In genomic region chr20:6814945-6815344, GRCh38 we compare ENCODE assay signal across 19 cellular contexts. TPM values are rescaled to one million over a fixed set of nuclear protein-coding genes. Genes with fewer than 3 reads are reported as not detected.
DNase-seq lines count a peak whose midpoint lies in the region; ATAC-seq and TF ChIP-seq lines count a peak whose summit lies in the region.
"Had no signal": no experiment of that assay in that cellular context is flagged by ENCODE, and none has a peak within 500 bp of the region (broad histone marks: within the 10 kb centered on the region; RNA-seq: fewer than 3 reads in every experiment).

No MANE protein-coding gene starts in this region.

- no peak overlapping the region for H2AFZ ChIP-seq in GM23338

- peak overlapping the region; percentile 30 for H3K4me2 ChIP-seq in GM23338
- H3K4me2 ChIP-seq: A549 had no signal

- DNase-seq in GM23338 (ENCODE audit: low spot score) = peak; percentile 45
- DNase-seq in endodermal cell = no peak
- DNase-seq in vagina (ENCODE audit: extremely low spot score in 2 of 2) = no peak
- no peak for DNase-seq in Peyer's patch
- DNase-seq in stimulated activated effector memory CD8-positive, alpha-beta T cell treated with anti-CD3 and anti-CD28 coated beads, Interleukin-12 subunit alpha, Interleukin-12 subunit beta, amount 100 ng/mL, for 72 hours (ENCODE audit: low spot score in 2 of 2) = no peak
- DNase-seq in posterior vena cava (ENCODE audit: low spot score) = no peak
- DNase-seq: AML-193; CD4-positive, alpha-beta T cell; DMS153; DMS79; GDM1; KBM-7 had no signal

- ATAC-seq in GM23338 = peak; percentile 54
- no peak for ATAC-seq in stimulated activated effector memory CD8-positive, alpha-beta T cell treated with anti-CD3 and anti-CD28 coated beads, Interleukin-12 subunit alpha, Interleukin-12 subunit beta, amount 100 ng/mL, for 72 hours
- ATAC-seq: A549, HepG2 had no signal

- H3K9me3 Mint-ChIP-seq in GM23338 = no peaks in the 10 kb centered on the region; the same call in 2 of the 3 replicates
- H3K9me3 Mint-ChIP-seq in endodermal cell = peaks cover 4% of the 10 kb centered on the region
- peaks cover 4% of the 10 kb centered on the region for H3K9me3 Mint-ChIP-seq in stimulated activated effector memory CD8-positive, alpha-beta T cell treated with anti-CD3 and anti-CD28 coated beads, Interleukin-12 subunit alpha, Interleukin-12 subunit beta, amount 100 ng/mL, for 72 hours

- H3K27ac ChIP-seq in GM23338 (ENCODE audit: low read depth) (no peak overlapping the region), HUES48 (ENCODE audit: low read depth, low read length) (peak overlapping the region; percentile 87), endodermal cell (ENCODE audit: low read depth, low read length) (no peak overlapping the region), iPS-20b (ENCODE audit: low read length) (no peak overlapping the region), vagina (no peak overlapping the region), Peyer's patch (no peak overlapping the region)
- H3K27ac ChIP-seq: 22Rv1, A549, C4-2B had no signal

- no peaks in the 10 kb centered on the region for H3K9me2 ChIP-seq in GM23338 (ENCODE audit: insufficient read depth)

- TF ChIP-seq POLR2A in vagina (IDR thresholded peaks at IDR 0.05) = no peak
- TF ChIP-seq POLR2A in Peyer's patch (IDR thresholded peaks at IDR 0.05) = no peak

- H3K79me2 ChIP-seq in GM23338 (replicated peaks; ENCODE audit: insufficient read depth) = no peaks in the 10 kb centered on the region

- H3K4me3 ChIP-seq in GM23338 (no peak overlapping the region; the same call in 1 of the 2 replicates), HUES48 (ENCODE audit: low read depth, low read length) (peak overlapping the region; percentile 26; the same call in 1 of the 2 replicates), endodermal cell (ENCODE audit: low read length) (no peak overlapping the region), iPS-20b (ENCODE audit: low read length) (peak overlapping the region; percentile 17; the same call in 1 of the 2 replicates), vagina (no peak overlapping the region), Peyer's patch (no peak overlapping the region)
- H3K4me3 ChIP-seq: A549 had no signal

- peaks cover 3% of the 10 kb centered on the region for H3K27me3 Mint-ChIP-seq in GM23338 (ENCODE audit: insufficient read depth, low read depth, poor library complexity)
- no peaks in the 10 kb centered on the region for H3K27me3 Mint-ChIP-seq in endodermal cell (ENCODE audit: insufficient read depth)
- H3K27me3 Mint-ChIP-seq: CD4-positive, alpha-beta T cell; IgD-negative memory B cell had no signal

- no peaks in the 10 kb centered on the region for H3F3A ChIP-seq in GM23338 (replicated peaks; ENCODE audit: low read depth)

- H3K4me3 Mint-ChIP-seq in GM23338 (peak overlapping the region; percentile 38; the same call in 1 of the 3 replicates), endodermal cell (peak overlapping the region; percentile 9)
- no peak overlapping the region for H3K4me3 Mint-ChIP-seq in stimulated activated effector memory CD8-positive, alpha-beta T cell treated with anti-CD3 and anti-CD28 coated beads, Interleukin-12 subunit alpha, Interleukin-12 subunit beta, amount 100 ng/mL, for 72 hours
- H3K4me3 Mint-ChIP-seq: CD4-positive, alpha-beta T cell; IgD-negative memory B cell had no signal

- no peaks in the 10 kb centered on the region for H4K20me1 ChIP-seq in GM23338 (replicated peaks; ENCODE audit: insufficient read depth)

- WGBS in endodermal cell (ENCODE audit: insufficient coverage in 1 of 2, insufficient read length in 1 of 2), 2 experiments = 0 to 38% methylated on average over 1 to 4 of the region's 4 CpGs

- H3K36me3 Mint-ChIP-seq in GM23338 (ENCODE audit: low read depth) = peaks cover 2% of the 10 kb centered on the region; the same call in 1 of the 3 replicates
- no peaks in the 10 kb centered on the region for H3K36me3 Mint-ChIP-seq in endodermal cell (ENCODE audit: low read depth)
- no peaks in the 10 kb centered on the region for H3K36me3 Mint-ChIP-seq in stimulated activated effector memory CD8-positive, alpha-beta T cell treated with anti-CD3 and anti-CD28 coated beads, Interleukin-12 subunit alpha, Interleukin-12 subunit beta, amount 100 ng/mL, for 72 hours
- H3K36me3 Mint-ChIP-seq: IgD-negative memory B cell had no signal

- H3K4me1 ChIP-seq in GM23338 (ENCODE audit: insufficient read depth) = peaks cover 28% of the 10 kb centered on the region
- peaks cover 59% of the 10 kb centered on the region for H3K4me1 ChIP-seq in HUES48 (ENCODE audit: control insufficient read depth, insufficient read depth, low read length)
- H3K4me1 ChIP-seq in endodermal cell (ENCODE audit: control insufficient read depth, insufficient read depth, low read length) = peaks cover 24% of the 10 kb centered on the region
- peaks cover 42% of the 10 kb centered on the region for H3K4me1 ChIP-seq in iPS-20b (ENCODE audit: insufficient read depth, low read length)
- no peaks in the 10 kb centered on the region for H3K4me1 ChIP-seq in vagina
- no peaks in the 10 kb centered on the region for H3K4me1 ChIP-seq in Peyer's patch
- H3K4me1 ChIP-seq: A549 had no signal

- H3K9ac ChIP-seq in HUES48 (ENCODE audit: low read depth, low read length) (no peak overlapping the region), endodermal cell (ENCODE audit: extremely low read depth, low read length, poor library complexity, severe bottlenecking) (no peak overlapping the region), iPS-20b (ENCODE audit: low read depth, low read length) (no peak overlapping the region)

- peaks cover 50% of the 10 kb centered on the region for H3K4me1 Mint-ChIP-seq in GM23338
- H3K4me1 Mint-ChIP-seq in endodermal cell = peaks cover 48% of the 10 kb centered on the region
- no peaks in the 10 kb centered on the region for H3K4me1 Mint-ChIP-seq in stimulated activated effector memory CD8-positive, alpha-beta T cell treated with anti-CD3 and anti-CD28 coated beads, Interleukin-12 subunit alpha, Interleukin-12 subunit beta, amount 100 ng/mL, for 72 hours
- H3K4me1 Mint-ChIP-seq: IgD-negative memory B cell had no signal

- H3K36me3 ChIP-seq in GM23338 (ENCODE audit: insufficient read depth) (no peaks in the 10 kb centered on the region), HUES48 (ENCODE audit: control insufficient read depth, insufficient read depth, low read length) (no peaks in the 10 kb centered on the region), endodermal cell (ENCODE audit: control insufficient read depth, insufficient read depth, low read length) (no peaks in the 10 kb centered on the region), iPS-20b (ENCODE audit: insufficient read depth, low read depth, low read length) (no peaks in the 10 kb centered on the region), vagina (no peaks in the 10 kb centered on the region), Peyer's patch (no peaks in the 10 kb centered on the region)

- H3K27ac Mint-ChIP-seq in GM23338 (no peak overlapping the region), endodermal cell (no peak overlapping the region)
- no peak overlapping the region for H3K27ac Mint-ChIP-seq in stimulated activated effector memory CD8-positive, alpha-beta T cell treated with anti-CD3 and anti-CD28 coated beads, Interleukin-12 subunit alpha, Interleukin-12 subunit beta, amount 100 ng/mL, for 72 hours
- H3K27ac Mint-ChIP-seq: CD4-positive, alpha-beta T cell; IgD-negative memory B cell had no signal

- no peak for TF ChIP-seq CTCF in GM23338 (conservative IDR thresholded peaks at IDR 0.05; ENCODE audit: low read depth in 2 of 2)
- TF ChIP-seq CTCF in endodermal cell (conservative IDR thresholded peaks at IDR 0.05) = no peak
- TF ChIP-seq CTCF in vagina (IDR thresholded peaks at IDR 0.05) = no peak
- TF ChIP-seq CTCF in Peyer's patch (IDR thresholded peaks at IDR 0.05) = no peak

- no peaks in the 10 kb centered on the region for H3K9me3 ChIP-seq in HUES48 (ENCODE audit: control insufficient read depth, insufficient read depth, low read length)
- peaks cover under 1% of the 10 kb centered on the region for H3K9me3 ChIP-seq in endodermal cell (ENCODE audit: control insufficient read depth, low read length)
- H3K9me3 ChIP-seq in iPS-20b (ENCODE audit: insufficient read depth, low read depth, low read length) = no peaks in the 10 kb centered on the region; the same call in 1 of the 2 replicates
- H3K9me3 ChIP-seq in vagina = no peaks in the 10 kb centered on the region
- no peaks in the 10 kb centered on the region for H3K9me3 ChIP-seq in Peyer's patch
- H3K9me3 ChIP-seq: A549 had no signal

- intact Hi-C loops in vagina (cut with DNase I) (no loop called here), posterior vena cava (cut with DNase I) (no loop called here)

- no peaks in the 10 kb centered on the region for H3K27me3 ChIP-seq in GM23338 (ENCODE audit: insufficient read depth)
- H3K27me3 ChIP-seq in HUES48 (ENCODE audit: control insufficient read depth, insufficient read depth, low read length) = no peaks in the 10 kb centered on the region
- H3K27me3 ChIP-seq in endodermal cell (ENCODE audit: control insufficient read depth, insufficient read depth, low read length, poor library complexity, severe bottlenecking) = no peaks in the 10 kb centered on the region
- no peaks in the 10 kb centered on the region for H3K27me3 ChIP-seq in iPS-20b (ENCODE audit: insufficient read depth, low read length)
- H3K27me3 ChIP-seq in vagina = no peaks in the 10 kb centered on the region
- no peaks in the 10 kb centered on the region for H3K27me3 ChIP-seq in Peyer's patch

TF ChIP-seq in GM23338, 12 proteins besides CTCF, POLR2A, EP300 and RAD21 (continues in another document):
- TF ChIP-seq ZNF331 (CRISPR knock-in tag; IDR thresholded peaks at IDR 0.05; ENCODE audit: low read depth) (no peak), STAT1 (IDR thresholded peaks at IDR 0.05; ENCODE audit: unreplicated experiment) (no peak), NANOG (IDR thresholded peaks at IDR 0.05; ENCODE audit: borderline replicate concordance) (no peak), ZNF114 (CRISPR knock-in tag; IDR thresholded peaks at IDR 0.05) (no peak), ETS1 (IDR thresholded peaks at IDR 0.05) (no peak)

RNA-seq across cellular contexts. Expression of gene BMP2, which starts 47.5 kb away (rescaled TPM):
- total RNA-seq in GM23338 (2014; rRNA removed; shearing (Covaris generic)) = 1.0 and 1.5 TPM in 2 replicates
- polyA plus RNA-seq in GM23338 (2016; fragmentation: Nextera tagmentation; extraction: Ambion mirVana) = 0.73 and 0.92 TPM in 2 replicates
- total RNA-seq in endodermal cell (100 to 1,000 TPM; 132 to 205 TPM), vagina (8.6 TPM), Peyer's patch (10 to 100 TPM; 16.5 to 29.8 (median 28.4) TPM), posterior vena cava (1 to 10 TPM; 3.2 to 5.3 TPM)
- 31.7 TPM for polyA plus RNA-seq in endodermal cell (2013, experiment 1 of 2)
- polyA plus RNA-seq in endodermal cell (2013, experiment 2 of 2) = 38.4 TPM
- total RNA-seq: CD4-positive, alpha-beta T cell had no signal
- polyA plus RNA-seq: IgD-negative memory B cell had no signal

Comparison
In these comparisons a context has a peak if more than half of its experiments do, and no peak if none do; other contexts are left out.
1. H3K4me3 ChIP-seq: peak in HUES48 (single experiment) and iPS-20b (single experiment); none in GM23338 (single experiment), endodermal cell (single experiment), vagina (0 of 2) and Peyer's patch (0 of 4).
2. RNA of gene BMP2, which starts 47.5 kb away (total RNA-seq): 132 to 205 TPM in endodermal cell; 16.5 to 29.8 TPM in Peyer's patch, 8.6 TPM in vagina (single experiment), 3.2 to 5.3 TPM in posterior vena cava and 1.0 to 1.5 TPM in GM23338; every median in the first group is over 4 times any median in the second.